In the genomic region with DNA sequence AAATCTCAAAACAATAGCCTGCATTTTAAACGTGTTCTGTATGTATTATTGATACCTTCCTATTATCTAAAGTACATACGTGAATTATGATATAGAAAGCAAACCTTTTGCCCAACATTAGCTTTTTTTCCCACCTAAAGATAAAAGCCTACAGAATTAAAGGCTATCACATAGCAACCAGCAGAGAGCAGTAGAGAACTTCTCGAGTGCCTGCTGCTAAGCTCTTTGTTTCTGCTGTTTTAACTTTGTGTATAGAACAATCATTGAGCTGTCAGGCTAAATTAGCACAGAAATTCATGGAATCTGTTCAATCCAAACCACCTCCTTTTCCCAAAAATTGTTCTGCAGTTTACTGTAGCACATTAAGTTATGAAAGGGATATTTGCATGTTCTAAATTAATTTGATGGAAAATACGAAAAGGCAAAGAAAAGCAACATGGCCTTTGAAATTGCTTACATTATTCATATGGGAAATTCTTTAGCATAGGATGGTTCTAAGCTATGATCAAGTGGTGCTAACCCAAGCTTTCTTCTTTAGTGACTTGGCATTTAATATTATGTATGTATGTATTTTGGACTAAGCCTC, we compare ENCODE assay signal across 9 cellular contexts.
DNase-seq lines count a peak whose midpoint lies in the region; ATAC-seq and TF ChIP-seq lines count a peak whose summit lies in the region.
"Had no signal": no experiment of that assay in that cellular context is flagged by ENCODE, and none has a peak within 500 bp of the region (broad histone marks: within the 10 kb centered on the region; RNA-seq: fewer than 3 reads in every experiment).

No MANE protein-coding gene starts in this region.

- no peak for ATAC-seq in activated CD8-positive, alpha-beta T cell treated with anti-CD3 and anti-CD28 coated beads for 36 hours
- ATAC-seq in activated CD8-positive, alpha-beta T cell treated with anti-CD3 and anti-CD28 coated beads, Interleukin-2, amount 10 ng/mL, durations not matched to agents 7 days and 5 days = no peak
- ATAC-seq in WTC11 = peak; percentile 81
- ATAC-seq in activated T-helper 17 cell treated with anti-CD3 and anti-CD28 coated beads, Interleukin-2, amount 50 U/mL, for 72 hours (replicated peaks) = no peak

- no peaks in the 10 kb centered on the region for H3K36me3 Mint-ChIP-seq in activated CD8-positive, alpha-beta T cell treated with anti-CD3 and anti-CD28 coated beads for 36 hours (ENCODE audit: low read depth)
- no peaks in the 10 kb centered on the region for H3K36me3 Mint-ChIP-seq in activated CD8-positive, alpha-beta T cell treated with anti-CD3 and anti-CD28 coated beads, Interleukin-2, amount 10 ng/mL, durations not matched to agents 7 days and 5 days (ENCODE audit: low read depth)
- H3K36me3 Mint-ChIP-seq in WTC11 = peaks cover 3% of the 10 kb centered on the region; the same call in 1 of the 2 replicates
- H3K36me3 Mint-ChIP-seq in activated T-helper 17 cell treated with anti-CD3 and anti-CD28 coated beads, Interleukin-2, amount 50 U/mL, for 72 hours (ENCODE audit: low read depth) = no peaks in the 10 kb centered on the region
- H3K36me3 Mint-ChIP-seq: activated naive CD4-positive, alpha-beta T cell treated with anti-CD3 and anti-CD28 coated beads, Interleukin-2, amount 50 U/mL, for 24 hours had no signal

- H3K4me1 Mint-ChIP-seq in activated CD8-positive, alpha-beta T cell treated with anti-CD3 and anti-CD28 coated beads for 36 hours (ENCODE audit: low read depth) = no peaks in the 10 kb centered on the region
- H3K4me1 Mint-ChIP-seq in activated CD8-positive, alpha-beta T cell treated with anti-CD3 and anti-CD28 coated beads, Interleukin-2, amount 10 ng/mL, durations not matched to agents 7 days and 5 days (ENCODE audit: low read depth) = no peaks in the 10 kb centered on the region
- H3K4me1 Mint-ChIP-seq in WTC11 = peaks cover 5% of the 10 kb centered on the region
- H3K4me1 Mint-ChIP-seq in activated T-helper 17 cell treated with anti-CD3 and anti-CD28 coated beads, Interleukin-2, amount 50 U/mL, for 72 hours = no peaks in the 10 kb centered on the region

- intact Hi-C loops in activated CD8-positive, alpha-beta T cell treated with anti-CD3 and anti-CD28 coated beads for 36 hours (cut with micrococcal nuclease) = no loop called here

- CTCF ChIA-PET in activated CD8-positive, alpha-beta T cell treated with anti-CD3 and anti-CD28 coated beads for 36 hours (lab: Charles Lee) = interaction anchor here (0.6 to 1.8 kb wide), 12 partner anchors 8 to 1708 kb away, joined by 3 to 8 read pairs (median 4); no protein-coding TSS in a partner anchor
- CTCF ChIA-PET in activated CD8-positive, alpha-beta T cell treated with anti-CD3 and anti-CD28 coated beads, Interleukin-2, amount 10 ng/mL, durations not matched to agents 7 days and 5 days (lab: Charles Lee) = interaction anchor here (0.9 to 1.2 kb wide), 3 partner anchors 49 to 339 kb away, joined by 3 to 4 read pairs (median 3); no protein-coding TSS in a partner anchor
- CTCF ChIA-PET in WTC11 (lab: Charles Lee) = interaction anchor here (0.5 to 1.9 kb wide), 37 partner anchors 9 to 1915 kb away, joined by 3 to 9 read pairs (median 3); no protein-coding TSS in a partner anchor

- peak; percentile 7 for DNase-seq in activated CD8-positive, alpha-beta T cell treated with anti-CD3 and anti-CD28 coated beads for 36 hours
- no peak for DNase-seq in activated CD8-positive, alpha-beta T cell treated with anti-CD3 and anti-CD28 coated beads, Interleukin-2, amount 10 ng/mL, durations not matched to agents 7 days and 5 days
- DNase-seq in WTC11 (ENCODE audit: low spot score) (no peak), kidney tubule cell (ENCODE audit: low spot score) (peak; percentile 39), NCI-H510A treated with DMSO at 0.1 percent for 48 hours (lab: John Stamatoyannopoulos, UW) (no peak)
- no peak for DNase-seq in activated naive CD4-positive, alpha-beta T cell treated with anti-CD3 and anti-CD28 coated beads, Interleukin-2, amount 50 U/mL, for 16 hours

- TF ChIP-seq CTCF in activated CD8-positive, alpha-beta T cell treated with anti-CD3 and anti-CD28 coated beads for 36 hours (IDR thresholded peaks at IDR 0.05) = peak; percentile 65
- peak; percentile 63 for TF ChIP-seq CTCF in LNCAP (IDR thresholded peaks at IDR 0.05)
- TF ChIP-seq CTCF in WTC11 (IDR thresholded peaks at IDR 0.05) = 0 out of 2 replicates have a peak, but pooled peaks have one; percentile 38

- H3K27me3 Mint-ChIP-seq in activated CD8-positive, alpha-beta T cell treated with anti-CD3 and anti-CD28 coated beads for 36 hours = peaks cover 2% of the 10 kb centered on the region
- H3K27me3 Mint-ChIP-seq in activated CD8-positive, alpha-beta T cell treated with anti-CD3 and anti-CD28 coated beads, Interleukin-2, amount 10 ng/mL, durations not matched to agents 7 days and 5 days (ENCODE audit: low read depth) = peaks cover 6% of the 10 kb centered on the region
- H3K27me3 Mint-ChIP-seq in WTC11 (ENCODE audit: low read depth) = no peaks in the 10 kb centered on the region
- H3K27me3 Mint-ChIP-seq in activated T-helper 17 cell treated with anti-CD3 and anti-CD28 coated beads, Interleukin-2, amount 50 U/mL, for 72 hours = peaks cover 4% of the 10 kb centered on the region
- H3K27me3 Mint-ChIP-seq: activated naive CD4-positive, alpha-beta T cell treated with anti-CD3 and anti-CD28 coated beads, Interleukin-2, amount 50 U/mL, for 24 hours had no signal

- POLR2A ChIA-PET in activated CD8-positive, alpha-beta T cell treated with anti-CD3 and anti-CD28 coated beads for 36 hours (lab: Charles Lee) = no interaction called here
- POLR2A ChIA-PET in activated CD8-positive, alpha-beta T cell treated with anti-CD3 and anti-CD28 coated beads, Interleukin-2, amount 10 ng/mL, durations not matched to agents 7 days and 5 days (lab: Charles Lee) = interaction anchor here (0.5 kb wide), 1 partner anchor 238 kb away, joined by 3 read pairs; no protein-coding TSS in a partner anchor
- POLR2A ChIA-PET in WTC11 (lab: Charles Lee) = no interaction called here

- no peak overlapping the region for H3K27ac Mint-ChIP-seq in activated CD8-positive, alpha-beta T cell treated with anti-CD3 and anti-CD28 coated beads for 36 hours
- no peak overlapping the region for H3K27ac Mint-ChIP-seq in activated CD8-positive, alpha-beta T cell treated with anti-CD3 and anti-CD28 coated beads, Interleukin-2, amount 10 ng/mL, durations not matched to agents 7 days and 5 days
- H3K27ac Mint-ChIP-seq in WTC11 = no peak overlapping the region
- no peak overlapping the region for H3K27ac Mint-ChIP-seq in activated T-helper 17 cell treated with anti-CD3 and anti-CD28 coated beads, Interleukin-2, amount 50 U/mL, for 72 hours
- H3K27ac Mint-ChIP-seq: activated naive CD4-positive, alpha-beta T cell treated with anti-CD3 and anti-CD28 coated beads, Interleukin-2, amount 50 U/mL, for 24 hours had no signal

- H3K4me3 Mint-ChIP-seq in activated CD8-positive, alpha-beta T cell treated with anti-CD3 and anti-CD28 coated beads for 36 hours = no peak overlapping the region
- H3K4me3 Mint-ChIP-seq in activated CD8-positive, alpha-beta T cell treated with anti-CD3 and anti-CD28 coated beads, Interleukin-2, amount 10 ng/mL, durations not matched to agents 7 days and 5 days = no peak overlapping the region
- H3K4me3 Mint-ChIP-seq in WTC11 = no peak overlapping the region
- no peak overlapping the region for H3K4me3 Mint-ChIP-seq in activated T-helper 17 cell treated with anti-CD3 and anti-CD28 coated beads, Interleukin-2, amount 50 U/mL, for 72 hours
- H3K4me3 Mint-ChIP-seq: activated naive CD4-positive, alpha-beta T cell treated with anti-CD3 and anti-CD28 coated beads, Interleukin-2, amount 50 U/mL, for 24 hours had no signal

- H3K9me3 Mint-ChIP-seq in activated CD8-positive, alpha-beta T cell treated with anti-CD3 and anti-CD28 coated beads for 36 hours = peaks cover 2% of the 10 kb centered on the region
- H3K9me3 Mint-ChIP-seq in activated CD8-positive, alpha-beta T cell treated with anti-CD3 and anti-CD28 coated beads, Interleukin-2, amount 10 ng/mL, durations not matched to agents 7 days and 5 days (ENCODE audit: insufficient read depth) = no peaks in the 10 kb centered on the region
- H3K9me3 Mint-ChIP-seq in WTC11 = peaks cover 18% of the 10 kb centered on the region
- H3K9me3 Mint-ChIP-seq in activated T-helper 17 cell treated with anti-CD3 and anti-CD28 coated beads, Interleukin-2, amount 50 U/mL, for 72 hours = peaks cover 9% of the 10 kb centered on the region

TF ChIP-seq in WTC11, 78 proteins besides CTCF, POLR2A, EP300 and RAD21 (continues in another document):
- TF ChIP-seq, protein P1, sequence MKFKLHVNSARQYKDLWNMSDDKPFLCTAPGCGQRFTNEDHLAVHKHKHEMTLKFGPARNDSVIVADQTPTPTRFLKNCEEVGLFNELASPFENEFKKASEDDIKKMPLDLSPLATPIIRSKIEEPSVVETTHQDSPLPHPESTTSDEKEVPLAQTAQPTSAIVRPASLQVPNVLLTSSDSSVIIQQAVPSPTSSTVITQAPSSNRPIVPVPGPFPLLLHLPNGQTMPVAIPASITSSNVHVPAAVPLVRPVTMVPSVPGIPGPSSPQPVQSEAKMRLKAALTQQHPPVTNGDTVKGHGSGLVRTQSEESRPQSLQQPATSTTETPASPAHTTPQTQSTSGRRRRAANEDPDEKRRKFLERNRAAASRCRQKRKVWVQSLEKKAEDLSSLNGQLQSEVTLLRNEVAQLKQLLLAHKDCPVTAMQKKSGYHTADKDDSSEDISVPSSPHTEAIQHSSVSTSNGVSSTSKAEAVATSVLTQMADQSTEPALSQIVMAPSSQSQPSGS (CRISPR knock-in tag; IDR thresholded peaks at IDR 0.05; ENCODE audit: borderline replicate concordance, low read depth) = no peak
- TF ChIP-seq, protein P2, sequence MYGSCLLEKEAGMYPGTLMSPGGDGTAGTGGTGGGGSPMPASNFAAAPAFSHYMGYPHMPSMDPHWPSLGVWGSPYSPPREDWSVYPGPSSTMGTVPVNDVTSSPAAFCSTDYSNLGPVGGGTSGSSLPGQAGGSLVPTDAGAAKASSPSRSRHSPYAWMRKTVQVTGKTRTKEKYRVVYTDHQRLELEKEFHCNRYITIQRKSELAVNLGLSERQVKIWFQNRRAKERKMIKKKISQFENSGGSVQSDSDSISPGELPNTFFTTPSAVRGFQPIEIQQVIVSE (CRISPR knock-in tag; IDR thresholded peaks at IDR 0.05; ENCODE audit: borderline replicate concordance) = no peak
- no peak for TF ChIP-seq ZNF138 (CRISPR knock-in tag; conservative IDR thresholded peaks at IDR 0.05)
- TF ChIP-seq ATF1 (CRISPR knock-in tag; IDR thresholded peaks at IDR 0.05) = no peak
- TF ChIP-seq SP1 (CRISPR knock-in tag; conservative IDR thresholded peaks at IDR 0.05) = no peak
- TF ChIP-seq CREB1 (CRISPR knock-in tag; IDR thresholded peaks at IDR 0.05) = no peak

Comparison
In these comparisons a context has a peak if more than half of its experiments do, and no peak if none do; other contexts are left out.
1. DNase-seq: peak in activated CD8-positive, alpha-beta T cell treated with anti-CD3 and anti-CD28 coated beads for 36 hours (single experiment) and kidney tubule cell (single experiment); none in activated CD8-positive, alpha-beta T cell treated with anti-CD3 and anti-CD28 coated beads, Interleukin-2, amount 10 ng/mL, durations not matched to agents 7 days and 5 days (single experiment), WTC11 (single experiment), activated naive CD4-positive, alpha-beta T cell treated with anti-CD3 and anti-CD28 coated beads, Interleukin-2, amount 50 U/mL, for 16 hours (single experiment) and NCI-H510A treated with DMSO at 0.1 percent for 48 hours (single experiment).
2. Peak in every context shown above with its lines, with median percentiles within 50 percentile points of each other: CTCF ChIP-seq.